Comparison of ENCODE assay signal across 15 cellular contexts in the genomic region with DNA sequence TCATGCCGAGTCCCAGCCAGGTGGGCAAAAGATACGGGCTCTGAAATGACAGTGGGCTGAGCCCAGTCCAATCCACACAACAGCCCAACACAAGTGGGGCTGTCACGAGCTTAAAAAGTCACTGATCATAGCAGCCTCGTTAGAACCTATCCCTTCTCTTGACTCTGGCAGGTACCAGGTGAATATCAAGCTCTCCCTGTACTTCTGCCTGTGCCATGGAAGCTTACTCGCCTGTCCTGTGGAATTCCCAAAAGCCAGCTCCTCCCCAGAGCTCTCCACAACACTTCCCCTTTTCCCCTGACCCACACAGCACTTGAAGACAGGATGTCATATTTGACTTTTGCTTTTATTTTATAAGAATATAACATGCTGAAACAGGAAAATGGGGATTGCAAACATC. TPM values are rescaled to one million over a fixed set of nuclear protein-coding genes. Genes with fewer than 3 reads are reported as not detected.
DNase-seq lines count a peak whose midpoint lies in the region; ATAC-seq, FAIRE-seq and TF ChIP-seq lines count a peak whose summit lies in the region.
"Had no signal": no experiment of that assay in that cellular context is flagged by ENCODE, and none has a peak within 500 bp of the region (broad histone marks: within the 10 kb centered on the region; RNA-seq: fewer than 3 reads in every experiment).

No MANE protein-coding gene starts in this region.

- TF ChIP-seq POLR2A in testis (IDR thresholded peaks at IDR 0.05) = no peak
- TF ChIP-seq POLR2A in erythroblast (IDR thresholded peaks at IDR 0.05; ENCODE audit: low read length) = no peak

- no peak for TF ChIP-seq CTCF in bronchial epithelial cell (IDR thresholded peaks at IDR 0.05; ENCODE audit: insufficient read depth, low read length, severe bottlenecking)
- no peak for TF ChIP-seq CTCF in testis (IDR thresholded peaks at IDR 0.05)

- no peak overlapping the region for H3K27ac ChIP-seq in testis
- H3K27ac ChIP-seq: C4-2B had no signal

- no peaks in the 10 kb centered on the region for H3K27me3 ChIP-seq in bronchial epithelial cell (ENCODE audit: control insufficient read depth, insufficient read depth, low read length)
- no peaks in the 10 kb centered on the region for H3K27me3 ChIP-seq in testis

- H3K4me3 Mint-ChIP-seq in activated CD8-positive, alpha-beta memory T cell treated with anti-CD3 and anti-CD28 coated beads, Interleukin-2, amount 10 ng/mL, durations not matched to agents 7 days and 5 days = no peak overlapping the region

- H3K4me3 ChIP-seq in bronchial epithelial cell (ENCODE audit: low read depth, low read length) (no peak overlapping the region), testis (no peak overlapping the region)

- H3K36me3 Mint-ChIP-seq in activated CD8-positive, alpha-beta memory T cell treated with anti-CD3 and anti-CD28 coated beads, Interleukin-2, amount 10 ng/mL, durations not matched to agents 7 days and 5 days = peaks cover 5% of the 10 kb centered on the region

- no peak overlapping the region for H3K27ac Mint-ChIP-seq in activated CD8-positive, alpha-beta memory T cell treated with anti-CD3 and anti-CD28 coated beads, Interleukin-2, amount 10 ng/mL, durations not matched to agents 7 days and 5 days

- no peaks in the 10 kb centered on the region for H3K9me3 Mint-ChIP-seq in activated CD8-positive, alpha-beta memory T cell treated with anti-CD3 and anti-CD28 coated beads, Interleukin-2, amount 10 ng/mL, durations not matched to agents 7 days and 5 days (ENCODE audit: low read depth)

- no peaks in the 10 kb centered on the region for H3K4me1 Mint-ChIP-seq in activated CD8-positive, alpha-beta memory T cell treated with anti-CD3 and anti-CD28 coated beads, Interleukin-2, amount 10 ng/mL, durations not matched to agents 7 days and 5 days

- ATAC-seq in activated CD8-positive, alpha-beta memory T cell treated with anti-CD3 and anti-CD28 coated beads, Interleukin-2, amount 10 ng/mL, durations not matched to agents 7 days and 5 days = no peak
- ATAC-seq: SK-N-SH treated with all-trans-retinoic acid at 6 μM for 48 hours had no signal

- H3K36me3 ChIP-seq in bronchial epithelial cell (ENCODE audit: control insufficient read depth, insufficient read depth, low read length) (peaks cover 11% of the 10 kb centered on the region), testis (ENCODE audit: low read depth, missing control alignments) (no peaks in the 10 kb centered on the region)

- intact Hi-C loops in testis (cut with DNase I; ENCODE audit: low total_unique reads) = no loop called here

- peaks cover 16% of the 10 kb centered on the region for H3K27me3 Mint-ChIP-seq in activated CD8-positive, alpha-beta memory T cell treated with anti-CD3 and anti-CD28 coated beads, Interleukin-2, amount 10 ng/mL, durations not matched to agents 7 days and 5 days

- H3K4me1 ChIP-seq in testis = peaks cover 6% of the 10 kb centered on the region

- H3K9me3 ChIP-seq in testis = no peaks in the 10 kb centered on the region

- WGBS in testis, 2 donors = 86 to 88% methylated on average over 5 of the region's 5 CpGs

- CTCF ChIA-PET in activated CD8-positive, alpha-beta memory T cell treated with anti-CD3 and anti-CD28 coated beads, Interleukin-2, amount 10 ng/mL, durations not matched to agents 7 days and 5 days (lab: Charles Lee) = interaction anchor here (1.0 to 19.9 kb wide), 6 partner anchors 10 to 513 kb away, joined by 3 to 715 read pairs (median 52); partner anchors contain the start of genes NPL and RNASEL

- peak; percentile 57 for DNase-seq in activated CD8-positive, alpha-beta memory T cell treated with anti-CD3 and anti-CD28 coated beads for 24 hours
- DNase-seq in activated CD8-positive, alpha-beta memory T cell treated with anti-CD3 and anti-CD28 coated beads, Interleukin-2, amount 10 ng/mL, durations not matched to agents 7 days and 5 days = no peak
- DNase-seq in NAMALWA (ENCODE audit: low spot score) = peak; percentile 35
- peak; percentile 44 for DNase-seq in bronchial epithelial cell (ENCODE audit: low read depth)
- DNase-seq in testis = no peak
- no peak for DNase-seq in Ammon's horn (ENCODE audit: low spot score)
- no peak for DNase-seq in erythroblast (lab: John Stamatoyannopoulos, UW)
- DNase-seq: EL, HCEC 1CT, NCI-H2029 treated with DMSO at 0.1 percent for 48 hours, NCI-H510A treated with DMSO at 0.1 percent for 48 hours, SHP77 treated with DMSO at 0.1 percent for 48 hours had no signal

- FAIRE-seq in bronchial epithelial cell (lab: Jason Lieb, UNC) = no peak
- FAIRE-seq: A204.1 had no signal

RNA-seq across cellular contexts. Expression of gene RGS16, which starts 5.9 kb away (rescaled TPM):
- 10 to 100 TPM in 1 of 2 experiments, 1 to 10 TPM in 1; 1.8 to 39.9 TPM for total RNA-seq in activated CD8-positive, alpha-beta memory T cell treated with anti-CD3 and anti-CD28 coated beads, Interleukin-2, amount 10 ng/mL, durations not matched to agents 7 days and 5 days
- total RNA-seq in bronchial epithelial cell (3.5 and 3.7 TPM in 2 replicates), testis (1 to 10 TPM in 1 of 2 donors, under 1 TPM in 1; 0.93 to 1.3 TPM)
- polyA plus RNA-seq in testis (ENCODE audit: insufficient read depth, low read depth, low replicate concordance) = 3.2 TPM

RNA-seq across cellular contexts. Expression of gene RNASEL, which starts 9.2 kb away (rescaled TPM):
- 10 to 100 TPM in 1 of 2 experiments, 1 to 10 TPM in 1; 6.5 to 10.0 TPM for total RNA-seq in activated CD8-positive, alpha-beta memory T cell treated with anti-CD3 and anti-CD28 coated beads, Interleukin-2, amount 10 ng/mL, durations not matched to agents 7 days and 5 days
- total RNA-seq in bronchial epithelial cell (3.2 and 7.9 TPM in 2 replicates), testis (1 to 10 TPM; 5.4 to 7.5 TPM)
- polyA plus RNA-seq in testis (ENCODE audit: insufficient read depth, low read depth, low replicate concordance) = 4.7 TPM

Comparison
In these comparisons a context has a peak if more than half of its experiments do, and no peak if none do; other contexts are left out.
1. DNase-seq: peak in activated CD8-positive, alpha-beta memory T cell treated with anti-CD3 and anti-CD28 coated beads for 24 hours (single experiment), NAMALWA (single experiment) and bronchial epithelial cell (single experiment); none in activated CD8-positive, alpha-beta memory T cell treated with anti-CD3 and anti-CD28 coated beads, Interleukin-2, amount 10 ng/mL, durations not matched to agents 7 days and 5 days (single experiment), testis (single experiment), Ammon's horn (single experiment) and erythroblast (0 of 2).